Comparison of ENCODE assay signal across 8 cellular contexts in genomic region chr17:7214300-7215135, GRCh38. TPM values are rescaled to one million over a fixed set of nuclear protein-coding genes. Genes with fewer than 3 reads are reported as not detected.
DNase-seq lines count a peak whose midpoint lies in the region; ATAC-seq and TF ChIP-seq lines count a peak whose summit lies in the region.

No MANE protein-coding gene starts in this region.

- intact Hi-C loops in activated CD4-positive, alpha-beta T cell treated with anti-CD3 and anti-CD28 coated beads, Interleukin-2, amount 10 ng/mL, durations not matched to agents 24 days and 14 days (cut with micrococcal nuclease): loop anchor here (1.0 to 5.0 kb wide), 6 partner anchors 9 to 223 kb away; partner anchors contain the start of genes DVL2, EIF5A, ELP5 and FGF11

- H3K9me3 Mint-ChIP-seq in activated CD4-positive, alpha-beta T cell treated with anti-CD3 and anti-CD28 coated beads, Interleukin-2, amount 10 ng/mL, durations not matched to agents 24 days and 14 days: no peaks in the 10 kb centered on the region

- peaks cover 47% of the 10 kb centered on the region for H4K20me1 ChIP-seq in BLaER1

- H3K27ac ChIP-seq in BLaER1 (peak overlapping the region; percentile 61), coronary artery (peak overlapping the region; percentile 69 to 99)

- H3K4me1 Mint-ChIP-seq in activated CD4-positive, alpha-beta T cell treated with anti-CD3 and anti-CD28 coated beads, Interleukin-2, amount 10 ng/mL, durations not matched to agents 24 days and 14 days: peaks cover 56% of the 10 kb centered on the region

- H3K9me3 ChIP-seq in BLaER1: no peaks in the 10 kb centered on the region

- no peak for TF ChIP-seq CTCF in coronary artery (IDR thresholded peaks at IDR 0.05)

- peaks cover 65% of the 10 kb centered on the region for H3K4me1 ChIP-seq in BLaER1

- H3K4me3 Mint-ChIP-seq in activated CD4-positive, alpha-beta T cell treated with anti-CD3 and anti-CD28 coated beads, Interleukin-2, amount 10 ng/mL, durations not matched to agents 24 days and 14 days: peak overlapping the region; percentile 96

- peak overlapping the region; percentile 99 for H3K27ac Mint-ChIP-seq in activated CD4-positive, alpha-beta T cell treated with anti-CD3 and anti-CD28 coated beads, Interleukin-2, amount 10 ng/mL, durations not matched to agents 24 days and 14 days

- DNase-seq in NCI-H526 treated with DMSO at 0.1 percent for 48 hours (lab: John Stamatoyannopoulos, UW) (peak; percentile 90), coronary artery (ENCODE audit: low spot score) (peak; percentile 99), left lobe of liver (ENCODE audit: low spot score) (peak; percentile 97)
- peak; percentile 100 for DNase-seq in activated CD4-positive, alpha-beta T cell treated with anti-CD3 and anti-CD28 coated beads, Interleukin-2, amount 10 ng/mL, durations not matched to agents 24 days and 14 days
- peak; percentile 100 for DNase-seq in stimulated activated CD4-positive, alpha-beta T cell treated with anti-CD3 and anti-CD28 coated beads, Interleukin-2, amount 100 ng/mL, for 24 hours

- H3K36me3 Mint-ChIP-seq in activated CD4-positive, alpha-beta T cell treated with anti-CD3 and anti-CD28 coated beads, Interleukin-2, amount 10 ng/mL, durations not matched to agents 24 days and 14 days (ENCODE audit: low read depth): peaks cover 2% of the 10 kb centered on the region

- H3K4me3 ChIP-seq in BLaER1 (peak overlapping the region; percentile 66), coronary artery (peak overlapping the region; percentile 72)

- H3K27me3 ChIP-seq in BLaER1: no peaks in the 10 kb centered on the region

- H3K4me2 ChIP-seq in BLaER1: peak overlapping the region; percentile 99

- peaks cover 9% of the 10 kb centered on the region for H3K36me3 ChIP-seq in BLaER1

- H3K27me3 Mint-ChIP-seq in activated CD4-positive, alpha-beta T cell treated with anti-CD3 and anti-CD28 coated beads, Interleukin-2, amount 10 ng/mL, durations not matched to agents 24 days and 14 days: peaks cover 18% of the 10 kb centered on the region

- H3K9ac ChIP-seq in BLaER1: peak overlapping the region; percentile 67; the same call in 1 of the 2 replicates

- ATAC-seq in GM19372 (IDR thresholded peaks at IDR 0.05; ENCODE audit: low read depth, unreplicated experiment) (peak; percentile 73), HG03520 (IDR thresholded peaks at IDR 0.05; ENCODE audit: unreplicated experiment) (peak; percentile 65), left lobe of liver (peak; percentile 89)

RNA-seq across cellular contexts. Expression of gene DLG4, which starts 5.1 kb away (rescaled TPM):
- 12.4 and 14.0 TPM in 2 replicates for total RNA-seq in activated CD4-positive, alpha-beta T cell treated with anti-CD3 and anti-CD28 coated beads, Interleukin-2, amount 10 ng/mL, durations not matched to agents 24 days and 14 days
- total RNA-seq in left lobe of liver: 5.5 TPM

RNA-seq across cellular contexts. Expression of gene ACADVL, which starts 5.2 kb away (rescaled TPM):
- 244 and 267 TPM in 2 replicates for total RNA-seq in activated CD4-positive, alpha-beta T cell treated with anti-CD3 and anti-CD28 coated beads, Interleukin-2, amount 10 ng/mL, durations not matched to agents 24 days and 14 days
- total RNA-seq in left lobe of liver: 1,044 TPM

RNA-seq across cellular contexts. Expression of gene DVL2, which starts 19.8 kb away (rescaled TPM):
- total RNA-seq in activated CD4-positive, alpha-beta T cell treated with anti-CD3 and anti-CD28 coated beads, Interleukin-2, amount 10 ng/mL, durations not matched to agents 24 days and 14 days: 71.1 and 77.7 TPM in 2 replicates
- 10.0 TPM for total RNA-seq in left lobe of liver

RNA-seq across cellular contexts. Expression of gene PHF23, which starts 24.7 kb away (rescaled TPM):
- total RNA-seq in activated CD4-positive, alpha-beta T cell treated with anti-CD3 and anti-CD28 coated beads, Interleukin-2, amount 10 ng/mL, durations not matched to agents 24 days and 14 days: 46.2 and 51.7 TPM in 2 replicates
- 16.5 TPM for total RNA-seq in left lobe of liver

RNA-seq across cellular contexts. Expression of gene GABARAP, which starts 27.7 kb away (rescaled TPM):
- total RNA-seq in activated CD4-positive, alpha-beta T cell treated with anti-CD3 and anti-CD28 coated beads, Interleukin-2, amount 10 ng/mL, durations not matched to agents 24 days and 14 days: 124 and 126 TPM in 2 replicates
- 235 TPM for total RNA-seq in left lobe of liver

Comparison
In these comparisons a context has a peak if more than half of its experiments do, and no peak if none do; other contexts are left out.
1. Peak in every context shown above with its lines: DNase-seq, ATAC-seq, H3K4me3 ChIP-seq and H3K27ac ChIP-seq.